ENCODE assay signal across 22 cellular contexts in genomic region chr15:29262738-29263137, GRCh38.
"Had no signal": no experiment of that assay in that cellular context is flagged by ENCODE, and none has a peak within 500 bp of the region (broad histone marks: within the 10 kb centered on the region; RNA-seq: fewer than 3 reads in every experiment).

No MANE protein-coding gene starts in this region.

- H3K27me3 ChIP-seq: SJSA1 had no signal

- DNase-seq: MM.1S, NCI-H1092 treated with DMSO at 0.1 percent for 48 hours, NCI-H1417, NCI-H1436 treated with DMSO at 0.1 percent for 48 hours, NCI-H1694, NCI-H187 treated with DMSO at 0.1 percent for 48 hours, NCI-H2029 treated with DMSO at 0.1 percent for 48 hours, NCI-H2171 treated with DMSO at 0.1 percent for 48 hours, NCI-H345, NCI-H446 treated with DMSO at 0.1 percent for 48 hours, NCI-H510A treated with DMSO at 0.1 percent for 48 hours, NCI-H69, NCI-H774, Right ventricle myocardium superior, RPMI8226, SIG-M5 had no signal

- H3K27me3 Mint-ChIP-seq: IgD-negative memory B cell had no signal

- ATAC-seq: K562 had no signal

- H3K36me3 ChIP-seq: SJSA1 had no signal

- H3K9me3 ChIP-seq: SJSA1 had no signal

- H3K4me3 Mint-ChIP-seq: IgD-negative memory B cell had no signal

- H3K27ac ChIP-seq: HL-60, KMS-11, SJSA1, SK-N-MC had no signal

- H3K4me3 ChIP-seq: K562, SJSA1, SK-N-MC had no signal
